In the genomic region with DNA sequence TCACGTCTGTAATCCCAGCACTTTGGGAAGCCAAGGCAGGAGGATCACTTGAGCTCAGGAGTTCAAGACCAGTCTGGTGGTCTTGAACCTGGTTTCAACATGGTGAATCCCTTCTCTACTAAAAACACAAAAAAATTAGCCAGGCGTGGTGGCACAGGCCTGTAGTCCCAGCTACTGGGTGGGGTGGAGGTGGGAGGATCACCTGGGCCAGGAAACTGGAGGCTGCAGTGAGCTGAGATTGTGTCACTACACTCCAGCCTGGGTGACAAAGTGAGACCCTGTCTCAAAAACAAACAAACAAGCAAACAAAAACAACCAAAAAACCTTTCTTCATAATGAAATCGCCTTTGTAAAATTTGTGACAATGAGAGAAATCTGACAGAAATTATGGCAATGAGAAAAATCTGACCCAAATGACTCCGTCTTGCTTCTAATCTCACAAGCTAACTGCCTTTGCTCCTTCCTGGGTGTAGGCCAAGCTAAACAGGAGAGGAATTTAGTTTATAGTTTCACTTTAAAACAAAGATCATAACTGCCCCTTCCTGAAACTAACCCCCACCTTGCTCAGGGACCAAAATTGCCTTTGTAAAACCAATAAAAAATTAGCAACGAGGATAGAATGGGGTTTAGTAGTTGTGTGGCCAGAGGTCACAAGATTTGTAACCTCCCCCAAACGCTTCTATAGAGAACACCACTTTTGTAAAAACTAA, we compare ENCODE assay signal across 8 cellular contexts.
A peak's percentile ranks its signal among the peaks of the same experiment; 100 is the strongest.
DNase-seq lines count a peak whose midpoint lies in the region; ATAC-seq and TF ChIP-seq lines count a peak whose summit lies in the region.

No MANE protein-coding gene starts in this region.

- DNase-seq in choroid plexus epithelial cell (ENCODE audit: low read depth) = peak; percentile 74
- DNase-seq in retinal pigment epithelial cell (ENCODE audit: low read depth) = peak; percentile 51
- DNase-seq in activated T-helper 1 cell treated with anti-CD3 and anti-CD28 coated beads, Interleukin-12 subunit alpha, Interleukin-12 subunit beta, Interleukin-2, Interleukin-4 antibody, amounts not matched to agents 30 ng/mL and 10 ng/mL and 1 ng/mL, durations not matched to agents 14 hours and 24 hours and 36 hours (ENCODE audit: low spot score) = no peak
- no peak for DNase-seq in stimulated activated CD4-positive, alpha-beta T cell treated with anti-CD3 and anti-CD28 coated beads, Interleukin-2, amount 100 ng/mL, for 24 hours
- no peak for DNase-seq in suprapubic skin (ENCODE audit: low spot score in 2 of 2)

- H3K4me3 Mint-ChIP-seq in activated T-helper 1 cell treated with anti-CD3 and anti-CD28 coated beads, Interleukin-12 subunit alpha, Interleukin-12 subunit beta, Interleukin-2, Interleukin-4 antibody, amounts not matched to agents 30 ng/mL and 10 ng/mL and 1 ng/mL, durations not matched to agents 14 hours and 24 hours and 36 hours = no peak overlapping the region

- H3K4me1 Mint-ChIP-seq in activated T-helper 1 cell treated with anti-CD3 and anti-CD28 coated beads, Interleukin-12 subunit alpha, Interleukin-12 subunit beta, Interleukin-2, Interleukin-4 antibody, amounts not matched to agents 30 ng/mL and 10 ng/mL and 1 ng/mL, durations not matched to agents 14 hours and 24 hours and 36 hours (ENCODE audit: low read depth) = peaks cover 11% of the 10 kb centered on the region

- TF ChIP-seq EP300 in suprapubic skin (IDR thresholded peaks at IDR 0.05) = no peak

- no peaks in the 10 kb centered on the region for H3K36me3 Mint-ChIP-seq in activated T-helper 1 cell treated with anti-CD3 and anti-CD28 coated beads, Interleukin-12 subunit alpha, Interleukin-12 subunit beta, Interleukin-2, Interleukin-4 antibody, amounts not matched to agents 30 ng/mL and 10 ng/mL and 1 ng/mL, durations not matched to agents 14 hours and 24 hours and 36 hours (ENCODE audit: low read depth)

- H3K27me3 ChIP-seq in HUES6 (ENCODE audit: control insufficient read depth, insufficient read depth, low read length) (no peaks in the 10 kb centered on the region), suprapubic skin (peaks cover 5% of the 10 kb centered on the region)

- TF ChIP-seq CTCF in choroid plexus epithelial cell (conservative IDR thresholded peaks at IDR 0.05; ENCODE audit: low read depth, low read length) (no peak), retinal pigment epithelial cell (conservative IDR thresholded peaks at IDR 0.05; ENCODE audit: low read depth, low read length) (no peak), suprapubic skin (IDR thresholded peaks at IDR 0.05) (no peak)

- intact Hi-C loops in activated T-helper 1 cell treated with anti-CD3 and anti-CD28 coated beads, Interleukin-12 subunit alpha, Interleukin-12 subunit beta, Interleukin-2, Interleukin-4 antibody, amounts not matched to agents 30 ng/mL and 10 ng/mL and 1 ng/mL, durations not matched to agents 14 hours and 24 hours and 36 hours (cut with micrococcal nuclease) = loop anchor here (2.0 to 5.0 kb wide), 3 partner anchors 63 to 292 kb away; a partner anchor contains a TSS

- H3K27ac Mint-ChIP-seq in activated T-helper 1 cell treated with anti-CD3 and anti-CD28 coated beads, Interleukin-12 subunit alpha, Interleukin-12 subunit beta, Interleukin-2, Interleukin-4 antibody, amounts not matched to agents 30 ng/mL and 10 ng/mL and 1 ng/mL, durations not matched to agents 14 hours and 24 hours and 36 hours = no peak overlapping the region

- H3K27ac ChIP-seq in HUES6 (ENCODE audit: low read depth, low read length) = peak overlapping the region; percentile 80
- no peak overlapping the region for H3K27ac ChIP-seq in suprapubic skin

- WGBS in suprapubic skin = 76% methylated on average over 6 of the region's 6 CpGs

- H3K4me1 ChIP-seq in HUES6 (ENCODE audit: control insufficient read depth, insufficient read depth, low read length) (peaks cover 37% of the 10 kb centered on the region), suprapubic skin (no peaks in the 10 kb centered on the region)

- peak overlapping the region; percentile 59 for H3K9ac ChIP-seq in HUES6 (ENCODE audit: low read length)

- no peak for TF ChIP-seq POLR2A in suprapubic skin (IDR thresholded peaks at IDR 0.05)

- H3K36me3 ChIP-seq in HUES6 (ENCODE audit: control insufficient read depth, insufficient read depth, low read length) (no peaks in the 10 kb centered on the region), suprapubic skin (no peaks in the 10 kb centered on the region)

- H3K9me3 Mint-ChIP-seq in activated T-helper 1 cell treated with anti-CD3 and anti-CD28 coated beads, Interleukin-12 subunit alpha, Interleukin-12 subunit beta, Interleukin-2, Interleukin-4 antibody, amounts not matched to agents 30 ng/mL and 10 ng/mL and 1 ng/mL, durations not matched to agents 14 hours and 24 hours and 36 hours = no peaks in the 10 kb centered on the region

- H3K4me3 ChIP-seq in HUES6 (ENCODE audit: low read depth, low read length) (no peak overlapping the region), choroid plexus epithelial cell (ENCODE audit: low read depth, low read length) (peak overlapping the region; percentile 15), retinal pigment epithelial cell (ENCODE audit: low read length) (peak overlapping the region; percentile 16), suprapubic skin (no peak overlapping the region)

- ATAC-seq in GM18909 (IDR thresholded peaks at IDR 0.05; ENCODE audit: poor library complexity, unreplicated experiment) (peak; percentile 9), HG02840 (IDR thresholded peaks at IDR 0.05; ENCODE audit: low FRiP score, unreplicated experiment) (no peak)

- peaks cover 12% of the 10 kb centered on the region for H3K27me3 Mint-ChIP-seq in activated T-helper 1 cell treated with anti-CD3 and anti-CD28 coated beads, Interleukin-12 subunit alpha, Interleukin-12 subunit beta, Interleukin-2, Interleukin-4 antibody, amounts not matched to agents 30 ng/mL and 10 ng/mL and 1 ng/mL, durations not matched to agents 14 hours and 24 hours and 36 hours (ENCODE audit: insufficient read depth)

- H3K9me3 ChIP-seq in HUES6 (ENCODE audit: control insufficient read depth, insufficient read depth, low read depth, low read length) (no peaks in the 10 kb centered on the region), suprapubic skin (no peaks in the 10 kb centered on the region)

Comparison
In these comparisons a context has a peak if more than half of its experiments do, and no peak if none do; other contexts are left out.
1. H3K4me3 ChIP-seq: peak in choroid plexus epithelial cell (single experiment) and retinal pigment epithelial cell (single experiment); none in HUES6 (single experiment) and suprapubic skin (single experiment).
2. DNase-seq: peak in choroid plexus epithelial cell (single experiment) and retinal pigment epithelial cell (single experiment); none in activated T-helper 1 cell treated with anti-CD3 and anti-CD28 coated beads, Interleukin-12 subunit alpha, Interleukin-12 subunit beta, Interleukin-2, Interleukin-4 antibody, amounts not matched to agents 30 ng/mL and 10 ng/mL and 1 ng/mL, durations not matched to agents 14 hours and 24 hours and 36 hours (single experiment), stimulated activated CD4-positive, alpha-beta T cell treated with anti-CD3 and anti-CD28 coated beads, Interleukin-2, amount 100 ng/mL, for 24 hours (0 of 2) and suprapubic skin (0 of 2).